Comparison of ENCODE assay signal across 8 cellular contexts in genomic region chr9:110579763-110580255, GRCh38. TPM values are rescaled to one million over a fixed set of nuclear protein-coding genes. Genes with fewer than 3 reads are reported as not detected.
DNase-seq lines count a peak whose midpoint lies in the region; ATAC-seq and TF ChIP-seq lines count a peak whose summit lies in the region.

No MANE protein-coding gene starts in this region.

- no peaks in the 10 kb centered on the region for H4K20me1 ChIP-seq in osteoblast (ENCODE audit: insufficient read depth, low read length)

- no peaks in the 10 kb centered on the region for H3K9me3 Mint-ChIP-seq in CD4-positive, alpha-beta T cell

- POLR2A ChIA-PET in RWPE1 (lab: Yijun Ruan, JAX; ENCODE audit: low non-redundant PET), result no interaction called here
- POLR2A ChIA-PET in CD4-positive, alpha-beta T cell (lab: Charles Lee), result no interaction called here

- H3K79me2 ChIP-seq in osteoblast (ENCODE audit: insufficient read depth, low read length), result peaks cover 49% of the 10 kb centered on the region

- no peaks in the 10 kb centered on the region for H3K36me3 Mint-ChIP-seq in CD4-positive, alpha-beta T cell (ENCODE audit: low read depth)

- H3K36me3 ChIP-seq in BE2C (no peaks in the 10 kb centered on the region), osteoblast (ENCODE audit: insufficient read depth, low read length) (peaks cover 4% of the 10 kb centered on the region)

- H3K4me3 Mint-ChIP-seq in CD4-positive, alpha-beta T cell, result no peak overlapping the region

- H3K27me3 Mint-ChIP-seq in CD4-positive, alpha-beta T cell, result peaks cover 48% of the 10 kb centered on the region

- no peaks in the 10 kb centered on the region for H3K4me1 ChIP-seq in BE2C
- H3K4me1 ChIP-seq in osteoblast (ENCODE audit: insufficient read depth, low read length), result peaks cover 46% of the 10 kb centered on the region

- peaks cover 56% of the 10 kb centered on the region for H3K27me3 ChIP-seq in BE2C
- H3K27me3 ChIP-seq in osteoblast (ENCODE audit: insufficient read depth, low read length), result no peaks in the 10 kb centered on the region
- H3K27me3 ChIP-seq in CD4-positive, alpha-beta T cell (ENCODE audit: control insufficient read depth, insufficient read depth, low read length), result peaks cover 26% of the 10 kb centered on the region

- H3K27ac Mint-ChIP-seq in CD4-positive, alpha-beta T cell, result no peak overlapping the region

- peak overlapping the region; percentile 77 for H2AFZ ChIP-seq in osteoblast (ENCODE audit: low read length)

- CTCF ChIA-PET in RWPE1 (lab: Yijun Ruan, JAX), result interaction anchor here (0.5 to 1.2 kb wide), 2 partner anchors 21 to 44 kb away, joined by 5 to 11 read pairs; no protein-coding TSS in a partner anchor
- CTCF ChIA-PET in CD4-positive, alpha-beta T cell (lab: Charles Lee), result no interaction called here

- peak; percentile 17 for DNase-seq in BE2C
- DNase-seq in RWPE1 (ENCODE audit: low spot score), result peak; percentile 37
- peak; percentile 80 for DNase-seq in fibroblast of villous mesenchyme (ENCODE audit: low read depth)
- peak; percentile 91 for DNase-seq in osteoblast (ENCODE audit: insufficient read length, low spot score, missing footprints)
- no peak for DNase-seq in CD4-positive, alpha-beta T cell
- no peak for DNase-seq in stimulated activated CD4-positive, alpha-beta T cell treated with anti-CD3 and anti-CD28 coated beads, Interleukin-1b, Interleukin-23, amount 100 ng/mL, for 48 hours
- no peak for DNase-seq in NOMO-1 treated with DMSO at 0.1 percent for 48 hours (lab: John Stamatoyannopoulos, UW; ENCODE audit: unreplicated experiment)
- no peak for DNase-seq in effector CD4-positive, alpha-beta T cell

- intact Hi-C loops in CD4-positive, alpha-beta T cell (cut with DNase I, micrococcal nuclease), result no loop called here

- ATAC-seq in CD4-positive, alpha-beta T cell (ENCODE audit: poor library complexity), result no peak

- H3K9me3 ChIP-seq in BE2C (no peaks in the 10 kb centered on the region), osteoblast (ENCODE audit: low read depth, low read length) (no peaks in the 10 kb centered on the region)
- no peaks in the 10 kb centered on the region for H3K9me3 ChIP-seq in CD4-positive, alpha-beta T cell (ENCODE audit: control insufficient read depth, low read length)

- H3K4me3 ChIP-seq in BE2C (ENCODE audit: low read depth, low read length) (peak overlapping the region; percentile 24), fibroblast of villous mesenchyme (ENCODE audit: low read depth, low read length) (peak overlapping the region; percentile 78), osteoblast (ENCODE audit: insufficient read depth, low read length) (peak overlapping the region; percentile 89)

- H3K27ac ChIP-seq in RWPE1 (peak overlapping the region; percentile 0; the same call in 1 of the 2 replicates), osteoblast (ENCODE audit: low read depth, low read length) (peak overlapping the region; percentile 71)
- no peak overlapping the region for H3K27ac ChIP-seq in CD4-positive, alpha-beta T cell (ENCODE audit: low read depth, low read length)

- TF ChIP-seq CTCF in BE2C (IDR thresholded peaks at IDR 0.05; ENCODE audit: low read depth, low read length) (no peak), RWPE1 (conservative IDR thresholded peaks at IDR 0.05; ENCODE audit: low read depth) (no peak), fibroblast of villous mesenchyme (IDR thresholded peaks at IDR 0.05; ENCODE audit: insufficient read depth, low read depth, low read length) (no peak), osteoblast (IDR thresholded peaks at IDR 0.05; ENCODE audit: extremely low read depth, low read depth, low read length) (no peak)
- no peak for TF ChIP-seq CTCF in CD4-positive, alpha-beta T cell (IDR thresholded peaks at IDR 0.05)

- no peaks in the 10 kb centered on the region for H3K4me1 Mint-ChIP-seq in CD4-positive, alpha-beta T cell (ENCODE audit: low read depth)

- peak overlapping the region; percentile 82 for H3K4me2 ChIP-seq in osteoblast (ENCODE audit: insufficient read depth, low read length)

RNA-seq across cellular contexts. Expression of gene SVEP1, which starts 0.3 kb away (rescaled TPM):
- polyA plus RNA-seq in BE2C (2012; ENCODE audit: insufficient read depth, insufficient read length, low read depth), result 0.31 TPM
- total RNA-seq in fibroblast of villous mesenchyme, result 39.6 and 81.2 TPM in 2 replicates
- 37.6 and 43.0 TPM in 2 replicates for total RNA-seq in osteoblast
- total RNA-seq in CD4-positive, alpha-beta T cell, result not detected

Comparison
In these comparisons a context has a peak if more than half of its experiments do, and no peak if none do; other contexts are left out.
1. DNase-seq: peak in BE2C (single experiment), RWPE1 (single experiment), fibroblast of villous mesenchyme (single experiment) and osteoblast (single experiment); none in CD4-positive, alpha-beta T cell (0 of 10), stimulated activated CD4-positive, alpha-beta T cell treated with anti-CD3 and anti-CD28 coated beads, Interleukin-1b, Interleukin-23, amount 100 ng/mL, for 48 hours (single experiment), NOMO-1 treated with DMSO at 0.1 percent for 48 hours (single experiment) and effector CD4-positive, alpha-beta T cell (single experiment).
2. H3K4me3 ChIP-seq: peak in every context shown above with its lines; median percentile 89 in osteoblast; 78 in fibroblast of villous mesenchyme; 24 in BE2C.
3. RNA of gene SVEP1, which starts 0.3 kb away (total RNA-seq): 39.6 to 81.2 TPM in fibroblast of villous mesenchyme and 37.6 to 43.0 TPM in osteoblast; not detected in CD4-positive, alpha-beta T cell; every median in the first group is over 10 times any median in the second.